1 cellular context compared by ENCODE assay signal in genomic region chr10:97278491-97278989, GRCh38.
TF ChIP-seq lines count a peak whose summit lies in the region.

No MANE protein-coding gene starts in this region.

TF ChIP-seq in K562, 482 proteins besides CTCF, POLR2A, EP300 and RAD21:
- TF ChIP-seq MAFF (IDR thresholded peaks at IDR 0.05; ENCODE audit: low read length) (peak; percentile 29; the same call in 1 of the 2 replicates), ZNF316 (IDR thresholded peaks at IDR 0.05) (peak; percentile 54), ZNF263 (CRISPR knock-in tag; IDR thresholded peaks at IDR 0.05; ENCODE audit: borderline replicate concordance) (no peak), NFE2 (IDR thresholded peaks at IDR 0.05; ENCODE audit: low read depth) (peak; percentile 64), C11orf30 (IDR thresholded peaks at IDR 0.05; ENCODE audit: low read depth) (peak; percentile 57), ZNF384 (IDR thresholded peaks at IDR 0.05; ENCODE audit: low read depth, low read length) (peak; percentile 85), ZMIZ1 (IDR thresholded peaks at IDR 0.05; ENCODE audit: low read depth in 2 of 2, low read length in 2 of 2) (no peak), SMC3 (conservative IDR thresholded peaks at IDR 0.05; ENCODE audit: insufficient read depth, low read depth, low read length) (peak; percentile 41; the same call in 1 of the 2 replicates), SFPQ (IDR thresholded peaks at IDR 0.05; ENCODE audit: low read depth, low read length) (no peak), MAFG (tag; conservative IDR thresholded peaks at IDR 0.05) (peak; percentile 51), ZBTB49 (CRISPR knock-in tag; IDR thresholded peaks at IDR 0.05; ENCODE audit: borderline replicate concordance) (no peak), ZNF232 (CRISPR knock-in tag; IDR thresholded peaks at IDR 0.05) (no peak), PRDM10 (IDR thresholded peaks at IDR 0.05; ENCODE audit: partially characterized antibody) (peak; percentile 14), DEAF1 (CRISPR knock-in tag; IDR thresholded peaks at IDR 0.05) (peak; percentile 48; the same call in 1 of the 2 replicates), MNT (conservative IDR thresholded peaks at IDR 0.05) (0 out of 4 replicates have a peak, but pooled peaks of 1 of the 2 experiments have one; percentile 12), ARID3A (IDR thresholded peaks at IDR 0.05; ENCODE audit: borderline replicate concordance, low read depth, low read length) (peak; percentile 63; the same call in 1 of the 2 replicates), MAFK (IDR thresholded peaks at IDR 0.05; ENCODE audit: low read length) (peak; percentile 40; the same call in 1 of the 2 replicates)
